In genomic region chr3:50655009-50655830, GRCh38 we compare ENCODE assay signal across 1 cellular context.
TF ChIP-seq lines count a peak whose summit lies in the region.

No MANE protein-coding gene starts in this region.

TF ChIP-seq in HCT116, 20 proteins besides CTCF, POLR2A, EP300 and RAD21 (continued from another document):
- no peak for TF ChIP-seq REST (IDR thresholded peaks at IDR 0.05; ENCODE audit: low read depth)
- TF ChIP-seq MAX (IDR thresholded peaks at IDR 0.05): 0 out of 2 replicates have a peak, but pooled peaks have one; percentile 31
- TF ChIP-seq FOSL1 (IDR thresholded peaks at IDR 0.05; ENCODE audit: low read depth): peak; percentile 52; the same call in 1 of the 2 replicates
- TF ChIP-seq CEBPB (IDR thresholded peaks at IDR 0.05; ENCODE audit: low read depth): 0 out of 2 replicates have a peak, but pooled peaks have one; percentile 25
- peak; percentile 43; the same call in 1 of the 2 replicates for TF ChIP-seq JUND (IDR thresholded peaks at IDR 0.05)
- no peak for TF ChIP-seq CBX3 (IDR thresholded peaks at IDR 0.05; ENCODE audit: low read depth)
- no peak for TF ChIP-seq ZBTB33 (IDR thresholded peaks at IDR 0.05; ENCODE audit: extremely low read depth, insufficient replicate concordance, low read length)
- TF ChIP-seq POLR2AphosphoS5 (IDR thresholded peaks at IDR 0.05; ENCODE audit: low read depth, low read length): peak; percentile 11; the same call in 1 of the 2 replicates
